ENCODE assay signal across 27 cellular contexts in the genomic region with DNA sequence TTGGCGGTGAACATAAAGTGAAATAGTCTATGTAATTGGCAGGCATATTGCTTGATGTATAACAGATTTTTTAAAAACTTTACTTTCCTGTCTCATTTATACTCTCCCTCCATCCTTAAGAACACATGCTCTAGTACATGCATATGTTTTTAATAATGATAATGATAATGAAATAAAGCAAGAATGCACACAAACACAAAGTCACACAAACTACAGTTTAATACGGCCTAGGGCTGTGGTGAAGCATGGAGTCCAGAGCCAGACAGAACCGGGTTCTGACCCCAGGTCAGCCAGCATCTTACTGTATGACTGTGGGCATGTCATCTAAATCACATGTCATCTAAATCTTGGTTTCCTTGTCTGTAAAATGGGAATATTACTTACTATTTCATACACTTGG.
"Had no signal": no experiment of that assay in that cellular context is flagged by ENCODE, and none has a peak within 500 bp of the region (broad histone marks: within the 10 kb centered on the region; RNA-seq: fewer than 3 reads in every experiment).

No MANE protein-coding gene starts in this region.

- H3K9me3 Mint-ChIP-seq: stimulated activated effector memory CD8-positive, alpha-beta T cell treated with anti-CD3 and anti-CD28 coated beads, Interleukin-12 subunit alpha, Interleukin-12 subunit beta, amount 100 ng/mL, for 72 hours; stimulated activated naive B cell treated with anti-CD40 and anti-IgM and Interleukin-4, amounts not matched to agents 10 μg/mL and 1 μg/mL and 100 μg/mL, for 72 hours; stimulated activated naive CD8-positive, alpha-beta T cell treated with anti-CD3 and anti-CD28 coated beads, Interleukin-15, amount 100 ng/mL, for 72 hours; stimulated activated naive CD8-positive, alpha-beta T cell treated with anti-CD3 and anti-CD28 coated beads, Interleukin-15, Interleukin-2, amounts not matched to agents 100 ng/mL and 50 ng/mL, for 24 hours; type B pancreatic cell had no signal

- H3K36me3 Mint-ChIP-seq: stimulated activated effector memory CD8-positive, alpha-beta T cell treated with anti-CD3 and anti-CD28 coated beads, Interleukin-12 subunit alpha, Interleukin-12 subunit beta, amount 100 ng/mL, for 72 hours; stimulated activated naive B cell treated with anti-CD40 and anti-IgM and Interleukin-4, amounts not matched to agents 10 μg/mL and 1 μg/mL and 100 μg/mL, for 72 hours; type B pancreatic cell had no signal

- H3K27ac Mint-ChIP-seq: stimulated activated effector memory CD8-positive, alpha-beta T cell treated with anti-CD3 and anti-CD28 coated beads, Interleukin-12 subunit alpha, Interleukin-12 subunit beta, amount 100 ng/mL, for 72 hours; stimulated activated naive B cell treated with anti-CD40 and anti-IgM and Interleukin-4, amounts not matched to agents 10 μg/mL and 1 μg/mL and 100 μg/mL, for 72 hours; stimulated activated naive CD8-positive, alpha-beta T cell treated with anti-CD3 and anti-CD28 coated beads, Interleukin-15, Interleukin-2, amounts not matched to agents 100 ng/mL and 50 ng/mL, for 24 hours; type B pancreatic cell had no signal

- H3K4me1 Mint-ChIP-seq: stimulated activated effector memory CD8-positive, alpha-beta T cell treated with anti-CD3 and anti-CD28 coated beads, Interleukin-12 subunit alpha, Interleukin-12 subunit beta, amount 100 ng/mL, for 72 hours; stimulated activated naive B cell treated with anti-CD40 and anti-IgM and Interleukin-4, amounts not matched to agents 10 μg/mL and 1 μg/mL and 100 μg/mL, for 72 hours; stimulated activated naive CD8-positive, alpha-beta T cell treated with anti-CD3 and anti-CD28 coated beads, Interleukin-15, amount 100 ng/mL, for 72 hours had no signal

- H3K4me3 ChIP-seq: stomach, suprapubic skin, testis, thoracic aorta, thyroid gland, tibial artery, tibial nerve, transverse colon, upper lobe of left lung, upper lobe of right lung, uterus, vagina had no signal

- H3K36me3 ChIP-seq: stomach, suprapubic skin, thoracic aorta, thyroid gland, tibial artery, tibial nerve, transverse colon, upper lobe of left lung, upper lobe of right lung, uterus, vagina had no signal

- H3K4me3 Mint-ChIP-seq: stimulated activated effector memory CD8-positive, alpha-beta T cell treated with anti-CD3 and anti-CD28 coated beads, Interleukin-12 subunit alpha, Interleukin-12 subunit beta, amount 100 ng/mL, for 72 hours; stimulated activated naive B cell treated with anti-CD40 and anti-IgM and Interleukin-4, amounts not matched to agents 10 μg/mL and 1 μg/mL and 100 μg/mL, for 72 hours; stimulated activated naive CD8-positive, alpha-beta T cell treated with anti-CD3 and anti-CD28 coated beads, Interleukin-15, amount 100 ng/mL, for 72 hours; stimulated activated naive CD8-positive, alpha-beta T cell treated with anti-CD3 and anti-CD28 coated beads, Interleukin-15, Interleukin-2, amounts not matched to agents 100 ng/mL and 50 ng/mL, for 24 hours; type B pancreatic cell had no signal

- DNase-seq: stimulated activated CD4-positive, alpha-beta T cell treated with anti-CD3 and anti-CD28 coated beads, Interleukin-2, amount 100 ng/mL, for 48 hours; stimulated activated CD4-positive, alpha-beta T cell treated with anti-CD3 and anti-CD28 coated beads, Interleukin-4, amount 100 ng/mL, for 1 hour; stimulated activated CD4-positive, alpha-beta T cell treated with anti-CD3 and anti-CD28 coated beads, Interleukin-4, amount 100 ng/mL, for 24 hours; stimulated activated CD4-positive, alpha-beta T cell treated with anti-CD3 and anti-CD28 coated beads, Interleukin-4, amount 100 ng/mL, for 4 hours; stimulated activated CD8-positive, alpha-beta memory T cell treated with anti-CD3 and anti-CD28 coated beads, Interleukin-4, amount 100 ng/mL, for 48 hours; stimulated activated naive B cell treated with anti-CD40 and anti-IgM and Interleukin-4, amounts not matched to agents 10 μg/mL and 1 μg/mL and 100 μg/mL, for 72 hours; stimulated activated naive CD4-positive, alpha-beta T cell; stimulated activated naive CD4-positive, alpha-beta T cell treated with Interleukin-2 at 50 U/mL for 16 hours; stimulated activated naive CD8-positive, alpha-beta T cell treated with anti-CD3 and anti-CD28 coated beads, Interleukin-15, amount 100 ng/mL, for 72 hours; stimulated activated naive CD8-positive, alpha-beta T cell treated with anti-CD3 and anti-CD28 coated beads, Interleukin-15, Interleukin-2, amounts not matched to agents 100 U/mL and 50 U/mL, for 24 hours; stomach; substantia nigra; testis; thyroid gland; tibial artery; transverse colon; trophoblast cell; upper lobe of left lung; upper lobe of right lung; uterus had no signal

- H3K4me1 ChIP-seq: stomach, testis, thyroid gland, transverse colon, upper lobe of left lung, upper lobe of right lung, uterus, vagina had no signal

- H3K27me3 Mint-ChIP-seq: stimulated activated naive B cell treated with anti-CD40 and anti-IgM and Interleukin-4, amounts not matched to agents 10 μg/mL and 1 μg/mL and 100 μg/mL, for 72 hours; stimulated activated naive CD8-positive, alpha-beta T cell treated with anti-CD3 and anti-CD28 coated beads, Interleukin-15, amount 100 ng/mL, for 72 hours; stimulated activated naive CD8-positive, alpha-beta T cell treated with anti-CD3 and anti-CD28 coated beads, Interleukin-15, Interleukin-2, amounts not matched to agents 100 ng/mL and 50 ng/mL, for 24 hours had no signal

- ATAC-seq: stimulated activated effector memory CD8-positive, alpha-beta T cell treated with anti-CD3 and anti-CD28 coated beads, Interleukin-12 subunit alpha, Interleukin-12 subunit beta, amount 100 ng/mL, for 72 hours; stimulated activated naive B cell treated with anti-CD40 and anti-IgM and Interleukin-4, amounts not matched to agents 10 μg/mL and 1 μg/mL and 100 μg/mL, for 72 hours; stimulated activated naive CD8-positive, alpha-beta T cell treated with anti-CD3 and anti-CD28 coated beads, Interleukin-15, amount 100 ng/mL, for 72 hours; stimulated activated naive CD8-positive, alpha-beta T cell treated with anti-CD3 and anti-CD28 coated beads, Interleukin-15, Interleukin-2, amounts not matched to agents 100 U/mL and 50 U/mL, for 24 hours; upper lobe of right lung had no signal

- H3K27me3 ChIP-seq: stomach, suprapubic skin, testis, thyroid gland, tibial artery, tibial nerve, transverse colon, upper lobe of left lung, upper lobe of right lung, uterus, vagina had no signal

- H3K9me3 ChIP-seq: stomach, suprapubic skin, testis, thoracic aorta, thyroid gland, tibial artery, tibial nerve, transverse colon, upper lobe of left lung, upper lobe of right lung, uterus, vagina had no signal

- H3K27ac ChIP-seq: stomach, suprapubic skin, testis, thoracic aorta, thyroid gland, tibial artery, tibial nerve, transverse colon, upper lobe of left lung, upper lobe of right lung, uterus, vagina had no signal
